ENCODE assay signal across 24 cellular contexts in the genomic region with DNA sequence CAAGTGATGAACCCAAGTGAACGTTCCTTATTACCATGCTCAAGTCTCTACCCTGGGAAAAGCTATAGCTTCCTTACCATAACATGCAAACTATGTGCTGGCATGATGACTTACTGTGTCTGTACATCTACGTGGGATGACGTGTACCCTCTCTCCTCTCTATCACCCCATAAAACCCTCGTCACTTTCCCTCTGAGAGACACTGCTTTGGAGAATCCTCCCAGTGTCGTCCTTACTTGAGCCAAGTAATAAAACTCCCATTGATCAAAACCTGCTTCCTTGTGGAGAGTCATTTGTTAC.
"Had no signal": no experiment of that assay in that cellular context is flagged by ENCODE, and none has a peak within 500 bp of the region (broad histone marks: within the 10 kb centered on the region; RNA-seq: fewer than 3 reads in every experiment).

No MANE protein-coding gene starts in this region.

- H3K4me1 ChIP-seq: breast epithelium, esophagus squamous epithelium, gastrocnemius medialis, pancreas, prostate gland, suprapubic skin, tibial artery had no signal

- H3K9me3 Mint-ChIP-seq: dendritic cell treated with granulocyte-macrophage colony-stimulating factor and Interleukin-4, amounts not matched to agents 40 ng/mL and 50 ng/mL, for 4 days had no signal

- H3K27ac Mint-ChIP-seq: activated naive CD4-positive, alpha-beta T cell treated with anti-CD3 and anti-CD28 coated beads, Interleukin-2, amount 50 U/mL, for 72 hours; activated T-cell treated with anti-CD3 and anti-CD28 coated beads, Interleukin-2, amount 50 U/mL, for 72 hours; dendritic cell treated with granulocyte-macrophage colony-stimulating factor and Interleukin-4, amounts not matched to agents 40 ng/mL and 50 ng/mL, for 4 days; naive thymus-derived CD4-positive, alpha-beta T cell had no signal

- H3K9me3 ChIP-seq: esophagus squamous epithelium, gastrocnemius medialis, pancreas, prostate gland, suprapubic skin had no signal

- H3K4me3 ChIP-seq: breast epithelium, esophagus squamous epithelium, gastrocnemius medialis, pancreas, prostate gland, suprapubic skin, tibial artery had no signal

- H3K4me3 Mint-ChIP-seq: activated T-cell treated with anti-CD3 and anti-CD28 coated beads, Interleukin-2, amount 50 U/mL, for 72 hours; dendritic cell treated with granulocyte-macrophage colony-stimulating factor and Interleukin-4, amounts not matched to agents 40 ng/mL and 50 ng/mL, for 4 days; neural crest cell had no signal

- ATAC-seq: activated naive CD4-positive, alpha-beta T cell treated with anti-CD3 and anti-CD28 coated beads, Interleukin-2, amount 50 U/mL, for 72 hours; activated T-cell treated with anti-CD3 and anti-CD28 coated beads, Interleukin-2, amount 50 U/mL, for 72 hours; gastrocnemius medialis; left ventricle myocardium superior; naive thymus-derived CD4-positive, alpha-beta T cell; pancreas had no signal

- H3K36me3 ChIP-seq: breast epithelium, esophagus squamous epithelium, gastrocnemius medialis, pancreas, prostate gland, suprapubic skin, tibial artery had no signal

- FAIRE-seq: islet of Langerhans, pancreas had no signal

- H3K27ac ChIP-seq: breast epithelium, epithelial cell of prostate, esophagus squamous epithelium, gastrocnemius medialis, pancreas, prostate gland, suprapubic skin, tibial artery had no signal

- DNase-seq: activated CD4-positive, alpha-beta T cell treated with anti-CD3 and anti-CD28 coated beads for 4 hours; activated CD4-positive, alpha-beta T cell treated with anti-CD3 and anti-CD28 coated beads, Interleukin-2, amount 50 U/mL, for 4 hours; activated naive CD4-positive, alpha-beta T cell; activated T-cell treated with anti-CD3 and anti-CD28 coated beads for 4 hours; activated T-cell treated with anti-CD3 and anti-CD28 coated beads, Interleukin-2, amount 50 U/mL, for 72 hours; central memory CD4-positive, alpha-beta T cell; esophagus squamous epithelium; gastrocnemius medialis; glutamatergic neuron; left ventricle myocardium superior; naive thymus-derived CD4-positive, alpha-beta T cell; nucleus accumbens; pancreas; stimulated activated CD4-positive, alpha-beta T cell treated with anti-CD3 and anti-CD28 coated beads, Interleukin-15, amount 100 ng/mL, for 24 hours; stimulated activated CD4-positive, alpha-beta T cell treated with anti-CD3 and anti-CD28 coated beads, Interleukin-2, amount 100 ng/mL, for 24 hours; tibial artery had no signal

- H3K27me3 ChIP-seq: breast epithelium, esophagus squamous epithelium, gastrocnemius medialis had no signal
